ENCODE assay signal across 1 cellular context in the genomic region with DNA sequence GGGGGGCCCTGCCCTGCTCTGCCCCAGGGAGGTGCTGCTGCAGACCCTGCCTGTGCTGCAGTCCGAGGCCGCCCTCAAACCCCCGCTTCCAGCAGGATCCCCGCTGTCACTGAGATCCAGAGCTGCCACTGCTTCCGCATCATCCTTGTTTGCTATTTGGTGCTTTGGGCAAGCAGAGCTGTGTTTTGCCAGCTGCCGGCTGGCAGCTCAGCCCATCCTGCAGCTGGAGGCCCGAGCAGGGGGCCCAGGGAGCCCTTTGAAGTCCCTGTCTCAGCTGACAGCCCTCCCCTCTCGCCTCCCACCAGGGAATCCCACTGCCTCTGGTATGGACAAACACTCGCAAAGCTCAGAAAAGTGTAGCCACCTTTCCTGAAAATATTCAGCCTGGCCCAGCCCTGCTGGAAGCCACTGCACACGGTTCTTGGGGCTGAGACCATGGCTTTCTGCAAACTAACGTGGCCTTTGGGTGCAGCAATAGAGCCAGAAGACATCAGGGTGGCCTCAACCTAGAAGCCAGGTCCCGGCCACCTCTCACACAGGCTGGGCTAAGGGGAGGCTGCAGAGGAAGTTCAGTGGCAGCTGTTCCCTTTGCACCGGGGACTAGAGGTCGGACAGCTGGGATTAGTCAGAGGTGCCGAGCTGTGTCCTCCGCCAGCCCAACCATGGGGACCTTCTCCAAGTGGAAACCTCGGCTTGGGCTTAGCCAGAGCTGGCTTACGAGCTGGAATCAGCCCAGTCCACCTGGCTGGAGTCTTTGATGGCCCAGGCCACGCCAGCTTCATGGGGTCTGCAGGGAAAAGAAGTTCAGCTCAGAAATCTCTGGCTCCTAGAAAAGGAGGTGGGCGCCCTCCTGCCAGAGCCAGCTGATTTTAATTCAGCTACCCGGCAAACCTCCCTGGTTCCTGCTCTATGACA.
TF ChIP-seq lines count a peak whose summit lies in the region.

No MANE protein-coding gene starts in this region.

TF ChIP-seq in HepG2, 621 proteins besides CTCF, POLR2A, EP300 and RAD21 (continued from another document and continues in another):
- TF ChIP-seq, protein P1, sequence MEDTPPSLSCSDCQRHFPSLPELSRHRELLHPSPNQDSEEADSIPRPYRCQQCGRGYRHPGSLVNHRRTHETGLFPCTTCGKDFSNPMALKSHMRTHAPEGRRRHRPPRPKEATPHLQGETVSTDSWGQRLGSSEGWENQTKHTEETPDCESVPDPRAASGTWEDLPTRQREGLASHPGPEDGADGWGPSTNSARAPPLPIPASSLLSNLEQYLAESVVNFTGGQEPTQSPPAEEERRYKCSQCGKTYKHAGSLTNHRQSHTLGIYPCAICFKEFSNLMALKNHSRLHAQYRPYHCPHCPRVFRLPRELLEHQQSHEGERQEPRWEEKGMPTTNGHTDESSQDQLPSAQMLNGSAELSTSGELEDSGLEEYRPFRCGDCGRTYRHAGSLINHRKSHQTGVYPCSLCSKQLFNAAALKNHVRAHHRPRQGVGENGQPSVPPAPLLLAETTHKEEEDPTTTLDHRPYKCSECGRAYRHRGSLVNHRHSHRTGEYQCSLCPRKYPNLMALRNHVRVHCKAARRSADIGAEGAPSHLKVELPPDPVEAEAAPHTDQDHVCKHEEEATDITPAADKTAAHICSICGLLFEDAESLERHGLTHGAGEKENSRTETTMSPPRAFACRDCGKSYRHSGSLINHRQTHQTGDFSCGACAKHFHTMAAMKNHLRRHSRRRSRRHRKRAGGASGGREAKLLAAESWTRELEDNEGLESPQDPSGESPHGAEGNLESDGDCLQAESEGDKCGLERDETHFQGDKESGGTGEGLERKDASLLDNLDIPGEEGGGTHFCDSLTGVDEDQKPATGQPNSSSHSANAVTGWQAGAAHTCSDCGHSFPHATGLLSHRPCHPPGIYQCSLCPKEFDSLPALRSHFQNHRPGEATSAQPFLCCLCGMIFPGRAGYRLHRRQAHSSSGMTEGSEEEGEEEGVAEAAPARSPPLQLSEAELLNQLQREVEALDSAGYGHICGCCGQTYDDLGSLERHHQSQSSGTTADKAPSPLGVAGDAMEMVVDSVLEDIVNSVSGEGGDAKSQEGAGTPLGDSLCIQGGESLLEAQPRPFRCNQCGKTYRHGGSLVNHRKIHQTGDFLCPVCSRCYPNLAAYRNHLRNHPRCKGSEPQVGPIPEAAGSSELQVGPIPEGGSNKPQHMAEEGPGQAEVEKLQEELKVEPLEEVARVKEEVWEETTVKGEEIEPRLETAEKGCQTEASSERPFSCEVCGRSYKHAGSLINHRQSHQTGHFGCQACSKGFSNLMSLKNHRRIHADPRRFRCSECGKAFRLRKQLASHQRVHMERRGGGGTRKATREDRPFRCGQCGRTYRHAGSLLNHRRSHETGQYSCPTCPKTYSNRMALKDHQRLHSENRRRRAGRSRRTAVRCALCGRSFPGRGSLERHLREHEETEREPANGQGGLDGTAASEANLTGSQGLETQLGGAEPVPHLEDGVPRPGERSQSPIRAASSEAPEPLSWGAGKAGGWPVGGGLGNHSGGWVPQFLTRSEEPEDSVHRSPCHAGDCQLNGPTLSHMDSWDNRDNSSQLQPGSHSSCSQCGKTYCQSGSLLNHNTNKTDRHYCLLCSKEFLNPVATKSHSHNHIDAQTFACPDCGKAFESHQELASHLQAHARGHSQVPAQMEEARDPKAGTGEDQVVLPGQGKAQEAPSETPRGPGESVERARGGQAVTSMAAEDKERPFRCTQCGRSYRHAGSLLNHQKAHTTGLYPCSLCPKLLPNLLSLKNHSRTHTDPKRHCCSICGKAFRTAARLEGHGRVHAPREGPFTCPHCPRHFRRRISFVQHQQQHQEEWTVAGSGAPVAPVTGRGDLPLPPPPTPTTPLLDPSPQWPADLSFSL (CRISPR knock-in tag; IDR thresholded peaks at IDR 0.05), result no peak
- TF ChIP-seq GFI1 (CRISPR knock-in tag; IDR thresholded peaks at IDR 0.05; ENCODE audit: borderline replicate concordance) (peak; percentile 22; the same call in 1 of the 2 replicates), ZBTB7A (CRISPR knock-in tag; IDR thresholded peaks at IDR 0.05) (0 out of 2 replicates have a peak, but pooled peaks have one; percentile 14), ZNF75D (CRISPR knock-in tag; IDR thresholded peaks at IDR 0.05; ENCODE audit: borderline replicate concordance) (no peak), RAD51 (IDR thresholded peaks at IDR 0.05; ENCODE audit: borderline replicate concordance) (no peak), REL (CRISPR knock-in tag; conservative IDR thresholded peaks at IDR 0.05) (no peak), HMG20B (CRISPR knock-in tag; conservative IDR thresholded peaks at IDR 0.05) (no peak), ZMYM4 (CRISPR knock-in tag; IDR thresholded peaks at IDR 0.05) (no peak), ZBTB7B (CRISPR knock-in tag; IDR thresholded peaks at IDR 0.05) (no peak), POLR2G (IDR thresholded peaks at IDR 0.05; ENCODE audit: low read depth, low read length) (no peak), ZNF331 (CRISPR knock-in tag; IDR thresholded peaks at IDR 0.05) (no peak; the same call in none of the 2 replicates), ZFP41 (CRISPR knock-in tag; IDR thresholded peaks at IDR 0.05; ENCODE audit: borderline replicate concordance) (0 out of 2 replicates have a peak, but pooled peaks have one; percentile 13), MAFK (conservative IDR thresholded peaks at IDR 0.05 in 1 of 2, IDR thresholded peaks at IDR 0.05 in 1 of 2; ENCODE audit: low read length in 2 of 2) (no peak; a peak in 1 of 4 replicates), SP2 (CRISPR knock-in tag; IDR thresholded peaks at IDR 0.05) (no peak), NCOR1 (IDR thresholded peaks at IDR 0.05; ENCODE audit: borderline replicate concordance, low read length) (no peak), MTA1 (CRISPR knock-in tag; IDR thresholded peaks at IDR 0.05; ENCODE audit: borderline replicate concordance) (peak; percentile 21; the same call in 1 of the 2 replicates), SMAD1 (CRISPR knock-in tag; IDR thresholded peaks at IDR 0.05; ENCODE audit: borderline replicate concordance, low read depth) (peak; percentile 46; the same call in 1 of the 2 replicates), PRPF4 (IDR thresholded peaks at IDR 0.05; ENCODE audit: low read depth, low read length, poor library complexity, severe bottlenecking) (no peak), TRIM24 (CRISPR knock-in tag; IDR thresholded peaks at IDR 0.05) (peak; percentile 15; the same call in 1 of the 2 replicates), SPEN (CRISPR knock-in tag; IDR thresholded peaks at IDR 0.05; ENCODE audit: low read depth) (peak; percentile 49), YEATS2 (CRISPR knock-in tag; IDR thresholded peaks at IDR 0.05; ENCODE audit: borderline replicate concordance) (no peak), HDAC2 (CRISPR knock-in tag; IDR thresholded peaks at IDR 0.05) (peak; percentile 39; the same call in 1 of the 2 replicates), ZNF256 (CRISPR knock-in tag; conservative IDR thresholded peaks at IDR 0.05) (no peak), ZNF713 (CRISPR knock-in tag; IDR thresholded peaks at IDR 0.05) (no peak), NR2F2 (IDR thresholded peaks at IDR 0.05; ENCODE audit: borderline replicate concordance, low read depth) (no peak), ZNF792 (CRISPR knock-in tag; IDR thresholded peaks at IDR 0.05) (0 out of 2 replicates have a peak, but pooled peaks have one; percentile 64), MED13 (CRISPR knock-in tag; IDR thresholded peaks at IDR 0.05) (no peak), ZNF598 (CRISPR knock-in tag; IDR thresholded peaks at IDR 0.05; ENCODE audit: borderline replicate concordance) (0 out of 2 replicates have a peak, but pooled peaks have one; percentile 64), ETV5 (CRISPR knock-in tag; IDR thresholded peaks at IDR 0.05; ENCODE audit: borderline replicate concordance) (peak; percentile 59; the same call in 1 of the 2 replicates), MIER3 (CRISPR knock-in tag; IDR thresholded peaks at IDR 0.05; ENCODE audit: borderline replicate concordance) (no peak), ZNF644 (CRISPR knock-in tag; IDR thresholded peaks at IDR 0.05; ENCODE audit: low read depth) (peak; percentile 18; the same call in 1 of the 2 replicates), TCF7 (IDR thresholded peaks at IDR 0.05; ENCODE audit: low read depth) (peak; percentile 57; the same call in 1 of the 2 replicates), ZNF549 (CRISPR knock-in tag; IDR thresholded peaks at IDR 0.05) (no peak), KDM2A (CRISPR knock-in tag; IDR thresholded peaks at IDR 0.05; ENCODE audit: borderline replicate concordance, low read depth) (peak; percentile 38; the same call in 1 of the 2 replicates), HOXD1 (CRISPR knock-in tag; IDR thresholded peaks at IDR 0.05) (no peak), ZNF317 (CRISPR knock-in tag; IDR thresholded peaks at IDR 0.05) (no peak), ZNF607 (CRISPR knock-in tag; IDR thresholded peaks at IDR 0.05; ENCODE audit: borderline replicate concordance) (no peak)
- TF ChIP-seq, protein P2, sequence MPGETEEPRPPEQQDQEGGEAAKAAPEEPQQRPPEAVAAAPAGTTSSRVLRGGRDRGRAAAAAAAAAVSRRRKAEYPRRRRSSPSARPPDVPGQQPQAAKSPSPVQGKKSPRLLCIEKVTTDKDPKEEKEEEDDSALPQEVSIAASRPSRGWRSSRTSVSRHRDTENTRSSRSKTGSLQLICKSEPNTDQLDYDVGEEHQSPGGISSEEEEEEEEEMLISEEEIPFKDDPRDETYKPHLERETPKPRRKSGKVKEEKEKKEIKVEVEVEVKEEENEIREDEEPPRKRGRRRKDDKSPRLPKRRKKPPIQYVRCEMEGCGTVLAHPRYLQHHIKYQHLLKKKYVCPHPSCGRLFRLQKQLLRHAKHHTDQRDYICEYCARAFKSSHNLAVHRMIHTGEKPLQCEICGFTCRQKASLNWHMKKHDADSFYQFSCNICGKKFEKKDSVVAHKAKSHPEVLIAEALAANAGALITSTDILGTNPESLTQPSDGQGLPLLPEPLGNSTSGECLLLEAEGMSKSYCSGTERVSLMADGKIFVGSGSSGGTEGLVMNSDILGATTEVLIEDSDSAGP (CRISPR knock-in tag; IDR thresholded peaks at IDR 0.05; ENCODE audit: borderline replicate concordance), result peak; percentile 67
- TF ChIP-seq, protein P3, sequence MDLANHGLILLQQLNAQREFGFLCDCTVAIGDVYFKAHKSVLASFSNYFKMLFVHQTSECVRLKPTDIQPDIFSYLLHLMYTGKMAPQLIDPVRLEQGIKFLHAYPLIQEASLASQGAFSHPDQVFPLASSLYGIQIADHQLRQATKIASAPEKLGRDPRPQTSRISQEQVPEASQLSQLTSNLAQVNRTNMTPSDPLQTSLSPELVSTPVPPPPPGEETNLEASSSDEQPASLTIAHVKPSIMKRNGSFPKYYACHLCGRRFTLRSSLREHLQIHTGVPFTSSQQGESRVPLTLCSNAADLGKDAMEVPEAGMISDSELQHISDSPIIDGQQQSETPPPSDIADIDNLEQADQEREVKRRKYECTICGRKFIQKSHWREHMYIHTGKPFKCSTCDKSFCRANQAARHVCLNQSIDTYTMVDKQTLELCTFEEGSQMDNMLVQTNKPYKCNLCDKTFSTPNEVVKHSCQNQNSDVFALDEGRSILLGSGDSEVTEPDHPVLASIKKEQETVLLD (CRISPR knock-in tag; IDR thresholded peaks at IDR 0.05; ENCODE audit: low read depth), result no peak
- TF ChIP-seq, protein P4, sequence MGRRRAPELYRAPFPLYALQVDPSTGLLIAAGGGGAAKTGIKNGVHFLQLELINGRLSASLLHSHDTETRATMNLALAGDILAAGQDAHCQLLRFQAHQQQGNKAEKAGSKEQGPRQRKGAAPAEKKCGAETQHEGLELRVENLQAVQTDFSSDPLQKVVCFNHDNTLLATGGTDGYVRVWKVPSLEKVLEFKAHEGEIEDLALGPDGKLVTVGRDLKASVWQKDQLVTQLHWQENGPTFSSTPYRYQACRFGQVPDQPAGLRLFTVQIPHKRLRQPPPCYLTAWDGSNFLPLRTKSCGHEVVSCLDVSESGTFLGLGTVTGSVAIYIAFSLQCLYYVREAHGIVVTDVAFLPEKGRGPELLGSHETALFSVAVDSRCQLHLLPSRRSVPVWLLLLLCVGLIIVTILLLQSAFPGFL (CRISPR knock-in tag; IDR thresholded peaks at IDR 0.05), result no peak
- TF ChIP-seq, protein P5, sequence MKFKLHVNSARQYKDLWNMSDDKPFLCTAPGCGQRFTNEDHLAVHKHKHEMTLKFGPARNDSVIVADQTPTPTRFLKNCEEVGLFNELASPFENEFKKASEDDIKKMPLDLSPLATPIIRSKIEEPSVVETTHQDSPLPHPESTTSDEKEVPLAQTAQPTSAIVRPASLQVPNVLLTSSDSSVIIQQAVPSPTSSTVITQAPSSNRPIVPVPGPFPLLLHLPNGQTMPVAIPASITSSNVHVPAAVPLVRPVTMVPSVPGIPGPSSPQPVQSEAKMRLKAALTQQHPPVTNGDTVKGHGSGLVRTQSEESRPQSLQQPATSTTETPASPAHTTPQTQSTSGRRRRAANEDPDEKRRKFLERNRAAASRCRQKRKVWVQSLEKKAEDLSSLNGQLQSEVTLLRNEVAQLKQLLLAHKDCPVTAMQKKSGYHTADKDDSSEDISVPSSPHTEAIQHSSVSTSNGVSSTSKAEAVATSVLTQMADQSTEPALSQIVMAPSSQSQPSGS (CRISPR knock-in tag; IDR thresholded peaks at IDR 0.05), result no peak
- TF ChIP-seq, protein P6, sequence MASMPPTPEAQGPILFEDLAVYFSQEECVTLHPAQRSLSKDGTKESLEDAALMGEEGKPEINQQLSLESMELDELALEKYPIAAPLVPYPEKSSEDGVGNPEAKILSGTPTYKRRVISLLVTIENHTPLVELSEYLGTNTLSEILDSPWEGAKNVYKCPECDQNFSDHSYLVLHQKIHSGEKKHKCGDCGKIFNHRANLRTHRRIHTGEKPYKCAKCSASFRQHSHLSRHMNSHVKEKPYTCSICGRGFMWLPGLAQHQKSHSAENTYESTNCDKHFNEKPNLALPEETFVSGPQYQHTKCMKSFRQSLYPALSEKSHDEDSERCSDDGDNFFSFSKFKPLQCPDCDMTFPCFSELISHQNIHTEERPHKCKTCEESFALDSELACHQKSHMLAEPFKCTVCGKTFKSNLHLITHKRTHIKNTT (CRISPR knock-in tag; IDR thresholded peaks at IDR 0.05), result no peak
- TF ChIP-seq, protein P7, sequence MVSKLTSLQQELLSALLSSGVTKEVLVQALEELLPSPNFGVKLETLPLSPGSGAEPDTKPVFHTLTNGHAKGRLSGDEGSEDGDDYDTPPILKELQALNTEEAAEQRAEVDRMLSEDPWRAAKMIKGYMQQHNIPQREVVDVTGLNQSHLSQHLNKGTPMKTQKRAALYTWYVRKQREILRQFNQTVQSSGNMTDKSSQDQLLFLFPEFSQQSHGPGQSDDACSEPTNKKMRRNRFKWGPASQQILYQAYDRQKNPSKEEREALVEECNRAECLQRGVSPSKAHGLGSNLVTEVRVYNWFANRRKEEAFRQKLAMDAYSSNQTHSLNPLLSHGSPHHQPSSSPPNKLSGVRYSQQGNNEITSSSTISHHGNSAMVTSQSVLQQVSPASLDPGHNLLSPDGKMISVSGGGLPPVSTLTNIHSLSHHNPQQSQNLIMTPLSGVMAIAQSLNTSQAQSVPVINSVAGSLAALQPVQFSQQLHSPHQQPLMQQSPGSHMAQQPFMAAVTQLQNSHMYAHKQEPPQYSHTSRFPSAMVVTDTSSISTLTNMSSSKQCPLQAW (CRISPR knock-in tag; IDR thresholded peaks at IDR 0.05), result peak; percentile 23; the same call in 1 of the 2 replicates
- TF ChIP-seq, protein P8, sequence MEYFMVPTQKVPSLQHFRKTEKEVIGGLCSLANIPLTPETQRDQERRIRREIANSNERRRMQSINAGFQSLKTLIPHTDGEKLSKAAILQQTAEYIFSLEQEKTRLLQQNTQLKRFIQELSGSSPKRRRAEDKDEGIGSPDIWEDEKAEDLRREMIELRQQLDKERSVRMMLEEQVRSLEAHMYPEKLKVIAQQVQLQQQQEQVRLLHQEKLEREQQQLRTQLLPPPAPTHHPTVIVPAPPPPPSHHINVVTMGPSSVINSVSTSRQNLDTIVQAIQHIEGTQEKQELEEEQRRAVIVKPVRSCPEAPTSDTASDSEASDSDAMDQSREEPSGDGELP (IDR thresholded peaks at IDR 0.05; ENCODE audit: borderline replicate concordance, low read depth), result peak; percentile 83
